ENCODE assay signal across 1 cellular context in the genomic region with DNA sequence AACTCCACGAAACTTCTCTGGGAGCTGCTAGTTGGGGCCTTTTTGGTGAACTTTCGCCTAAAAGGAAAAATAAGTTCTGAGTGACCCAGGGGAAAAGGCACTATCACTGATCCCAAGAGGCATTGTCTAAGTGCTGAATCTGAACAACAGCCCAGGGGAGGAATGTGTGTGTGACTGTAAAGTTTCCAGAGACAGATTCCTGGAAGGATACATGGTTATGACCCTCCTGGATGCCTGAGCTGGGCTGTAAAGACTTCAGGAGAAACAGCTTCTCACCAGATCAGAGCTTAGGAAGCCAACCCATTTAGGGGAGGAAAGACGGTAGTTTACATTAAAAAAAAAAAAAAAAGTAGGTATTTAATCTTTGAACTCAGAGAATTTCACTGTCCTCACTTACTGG.
TF ChIP-seq lines count a peak whose summit lies in the region.

No MANE protein-coding gene starts in this region.

TF ChIP-seq in HepG2, 621 proteins besides CTCF, POLR2A, EP300 and RAD21:
- TF ChIP-seq, protein P1, sequence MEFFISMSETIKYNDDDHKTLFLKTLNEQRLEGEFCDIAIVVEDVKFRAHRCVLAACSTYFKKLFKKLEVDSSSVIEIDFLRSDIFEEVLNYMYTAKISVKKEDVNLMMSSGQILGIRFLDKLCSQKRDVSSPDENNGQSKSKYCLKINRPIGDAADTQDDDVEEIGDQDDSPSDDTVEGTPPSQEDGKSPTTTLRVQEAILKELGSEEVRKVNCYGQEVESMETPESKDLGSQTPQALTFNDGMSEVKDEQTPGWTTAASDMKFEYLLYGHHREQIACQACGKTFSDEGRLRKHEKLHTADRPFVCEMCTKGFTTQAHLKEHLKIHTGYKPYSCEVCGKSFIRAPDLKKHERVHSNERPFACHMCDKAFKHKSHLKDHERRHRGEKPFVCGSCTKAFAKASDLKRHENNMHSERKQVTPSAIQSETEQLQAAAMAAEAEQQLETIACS (CRISPR knock-in tag; IDR thresholded peaks at IDR 0.05): no peak
- TF ChIP-seq HNRNPK (IDR thresholded peaks at IDR 0.05; ENCODE audit: low read depth, low read length, poor library complexity, severe bottlenecking): no peak
- no peak for TF ChIP-seq ZNF337 (CRISPR knock-in tag; IDR thresholded peaks at IDR 0.05; ENCODE audit: borderline replicate concordance, low read depth)
- no peak for TF ChIP-seq ZNF124 (CRISPR knock-in tag; IDR thresholded peaks at IDR 0.05)
- TF ChIP-seq MATR3 (CRISPR knock-in tag; IDR thresholded peaks at IDR 0.05): no peak
